Comparison of ENCODE assay signal across 2 cellular contexts in genomic region chr6:156160007-156160787, GRCh38.
A peak's percentile ranks its signal among the peaks of the same experiment; 100 is the strongest.
TF ChIP-seq lines count a peak whose summit lies in the region.

No MANE protein-coding gene starts in this region.

TF ChIP-seq in SK-N-SH, 30 proteins besides CTCF, POLR2A, EP300 and RAD21 (continued from another document):
- TF ChIP-seq, protein P1, sequence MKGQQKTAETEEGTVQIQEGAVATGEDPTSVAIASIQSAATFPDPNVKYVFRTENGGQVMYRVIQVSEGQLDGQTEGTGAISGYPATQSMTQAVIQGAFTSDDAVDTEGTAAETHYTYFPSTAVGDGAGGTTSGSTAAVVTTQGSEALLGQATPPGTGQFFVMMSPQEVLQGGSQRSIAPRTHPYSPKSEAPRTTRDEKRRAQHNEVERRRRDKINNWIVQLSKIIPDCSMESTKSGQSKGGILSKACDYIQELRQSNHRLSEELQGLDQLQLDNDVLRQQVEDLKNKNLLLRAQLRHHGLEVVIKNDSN (IDR thresholded peaks at IDR 0.05; ENCODE audit: borderline replicate concordance, low read depth), result no peak
- TF ChIP-seq FOSL2 (IDR thresholded peaks at IDR 0.05; ENCODE audit: borderline replicate concordance, low read depth) (no peak), POLR2AphosphoS5 (IDR thresholded peaks at IDR 0.05; ENCODE audit: low read depth, low read length) (no peak), TCF12 (IDR thresholded peaks at IDR 0.05) (0 out of 2 replicates have a peak, but pooled peaks have one; percentile 2), GATA2 (CRISPR knock-in tag; IDR thresholded peaks at IDR 0.05) (peak; percentile 67)

TF ChIP-seq in HepG2, 621 proteins besides CTCF, POLR2A, EP300 and RAD21:
- TF ChIP-seq, protein P2, sequence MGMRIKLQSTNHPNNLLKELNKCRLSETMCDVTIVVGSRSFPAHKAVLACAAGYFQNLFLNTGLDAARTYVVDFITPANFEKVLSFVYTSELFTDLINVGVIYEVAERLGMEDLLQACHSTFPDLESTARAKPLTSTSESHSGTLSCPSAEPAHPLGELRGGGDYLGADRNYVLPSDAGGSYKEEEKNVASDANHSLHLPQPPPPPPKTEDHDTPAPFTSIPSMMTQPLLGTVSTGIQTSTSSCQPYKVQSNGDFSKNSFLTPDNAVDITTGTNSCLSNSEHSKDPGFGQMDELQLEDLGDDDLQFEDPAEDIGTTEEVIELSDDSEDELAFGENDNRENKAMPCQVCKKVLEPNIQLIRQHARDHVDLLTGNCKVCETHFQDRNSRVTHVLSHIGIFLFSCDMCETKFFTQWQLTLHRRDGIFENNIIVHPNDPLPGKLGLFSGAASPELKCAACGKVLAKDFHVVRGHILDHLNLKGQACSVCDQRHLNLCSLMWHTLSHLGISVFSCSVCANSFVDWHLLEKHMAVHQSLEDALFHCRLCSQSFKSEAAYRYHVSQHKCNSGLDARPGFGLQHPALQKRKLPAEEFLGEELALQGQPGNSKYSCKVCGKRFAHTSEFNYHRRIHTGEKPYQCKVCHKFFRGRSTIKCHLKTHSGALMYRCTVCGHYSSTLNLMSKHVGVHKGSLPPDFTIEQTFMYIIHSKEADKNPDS (CRISPR knock-in tag; IDR thresholded peaks at IDR 0.05), result no peak
- TF ChIP-seq TOPORS (CRISPR knock-in tag; IDR thresholded peaks at IDR 0.05), result no peak
- TF ChIP-seq, protein P3, sequence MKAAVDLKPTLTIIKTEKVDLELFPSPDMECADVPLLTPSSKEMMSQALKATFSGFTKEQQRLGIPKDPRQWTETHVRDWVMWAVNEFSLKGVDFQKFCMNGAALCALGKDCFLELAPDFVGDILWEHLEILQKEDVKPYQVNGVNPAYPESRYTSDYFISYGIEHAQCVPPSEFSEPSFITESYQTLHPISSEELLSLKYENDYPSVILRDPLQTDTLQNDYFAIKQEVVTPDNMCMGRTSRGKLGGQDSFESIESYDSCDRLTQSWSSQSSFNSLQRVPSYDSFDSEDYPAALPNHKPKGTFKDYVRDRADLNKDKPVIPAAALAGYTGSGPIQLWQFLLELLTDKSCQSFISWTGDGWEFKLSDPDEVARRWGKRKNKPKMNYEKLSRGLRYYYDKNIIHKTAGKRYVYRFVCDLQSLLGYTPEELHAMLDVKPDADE (CRISPR knock-in tag; IDR thresholded peaks at IDR 0.05), result no peak
- TF ChIP-seq ZNF546 (CRISPR knock-in tag; conservative IDR thresholded peaks at IDR 0.05), result no peak
- no peak for TF ChIP-seq THRA (CRISPR knock-in tag; IDR thresholded peaks at IDR 0.05; ENCODE audit: borderline replicate concordance)
- TF ChIP-seq ZNF703 (CRISPR knock-in tag; IDR thresholded peaks at IDR 0.05; ENCODE audit: borderline replicate concordance), result no peak
- TF ChIP-seq, protein P4, sequence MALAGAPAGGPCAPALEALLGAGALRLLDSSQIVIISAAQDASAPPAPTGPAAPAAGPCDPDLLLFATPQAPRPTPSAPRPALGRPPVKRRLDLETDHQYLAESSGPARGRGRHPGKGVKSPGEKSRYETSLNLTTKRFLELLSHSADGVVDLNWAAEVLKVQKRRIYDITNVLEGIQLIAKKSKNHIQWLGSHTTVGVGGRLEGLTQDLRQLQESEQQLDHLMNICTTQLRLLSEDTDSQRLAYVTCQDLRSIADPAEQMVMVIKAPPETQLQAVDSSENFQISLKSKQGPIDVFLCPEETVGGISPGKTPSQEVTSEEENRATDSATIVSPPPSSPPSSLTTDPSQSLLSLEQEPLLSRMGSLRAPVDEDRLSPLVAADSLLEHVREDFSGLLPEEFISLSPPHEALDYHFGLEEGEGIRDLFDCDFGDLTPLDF (CRISPR knock-in tag; IDR thresholded peaks at IDR 0.05), result no peak
- no peak for TF ChIP-seq MTF1 (CRISPR knock-in tag; IDR thresholded peaks at IDR 0.05)
